In genomic region chr1:98556521-98557158, GRCh38 we compare ENCODE assay signal across 9 cellular contexts.
A peak's percentile ranks its signal among the peaks of the same experiment; 100 is the strongest.
DNase-seq lines count a peak whose midpoint lies in the region; ATAC-seq and TF ChIP-seq lines count a peak whose summit lies in the region.
"Had no signal": no experiment of that assay in that cellular context is flagged by ENCODE, and none has a peak within 500 bp of the region (broad histone marks: within the 10 kb centered on the region; RNA-seq: fewer than 3 reads in every experiment).

No MANE protein-coding gene starts in this region.

- peak; percentile 57; the same call in 1 of the 2 replicates for TF ChIP-seq CTCF in Panc1 (IDR thresholded peaks at IDR 0.05)
- peak; percentile 36 for TF ChIP-seq CTCF in foreskin fibroblast (IDR thresholded peaks at IDR 0.05; ENCODE audit: low read depth, low read length)

- H3K27me3 ChIP-seq in H7 (ENCODE audit: control insufficient read depth, insufficient read depth, low read length) (no peaks in the 10 kb centered on the region; the same call in none of the 2 replicates), Panc1 (ENCODE audit: control insufficient read depth, insufficient read depth, low read length) (no peaks in the 10 kb centered on the region)

- peak; percentile 21 for DNase-seq in AG20443 (ENCODE audit: low spot score)
- DNase-seq in H7 = peak; percentile 6
- DNase-seq in Panc1 (ENCODE audit: low read depth, low spot score) = peak; percentile 2
- DNase-seq in foreskin fibroblast = peak in 1 of 2 donors; percentile 23
- DNase-seq in DMS79 treated with DMSO at 0.1 percent for 48 hours (lab: John Stamatoyannopoulos, UW) = no peak
- no peak for DNase-seq in activated CD8-positive, alpha-beta memory T cell treated with anti-CD3 and anti-CD28 coated beads, Interleukin-2, amount 10 ng/mL, durations not matched to agents 7 days and 5 days
- DNase-seq in NCI-H345 (lab: John Stamatoyannopoulos, UW) = no peak
- no peak for DNase-seq in ecto neural progenitor cell (ENCODE audit: low spot score)

- POLR2A ChIA-PET in Panc1 (lab: Charles Lee) = no interaction called here

- H3K4me1 Mint-ChIP-seq in activated CD8-positive, alpha-beta memory T cell treated with anti-CD3 and anti-CD28 coated beads, Interleukin-2, amount 10 ng/mL, durations not matched to agents 7 days and 5 days = no peaks in the 10 kb centered on the region

- no peak overlapping the region for H3K4me3 Mint-ChIP-seq in activated CD8-positive, alpha-beta memory T cell treated with anti-CD3 and anti-CD28 coated beads, Interleukin-2, amount 10 ng/mL, durations not matched to agents 7 days and 5 days

- no peak overlapping the region for H3K4me3 ChIP-seq in H7 (ENCODE audit: insufficient read depth, low read depth, low read length)
- no peak overlapping the region for H3K4me3 ChIP-seq in Panc1 (ENCODE audit: low read depth in 2 of 2, low read length in 2 of 2)
- H3K4me3 ChIP-seq in foreskin fibroblast (ENCODE audit: low read depth in 1 of 2, low read length in 2 of 2) = no peak overlapping the region
- H3K4me3 ChIP-seq: skin epidermis had no signal

- no peaks in the 10 kb centered on the region for H3K36me3 Mint-ChIP-seq in activated CD8-positive, alpha-beta memory T cell treated with anti-CD3 and anti-CD28 coated beads, Interleukin-2, amount 10 ng/mL, durations not matched to agents 7 days and 5 days

- H3K9me3 Mint-ChIP-seq in activated CD8-positive, alpha-beta memory T cell treated with anti-CD3 and anti-CD28 coated beads, Interleukin-2, amount 10 ng/mL, durations not matched to agents 7 days and 5 days (ENCODE audit: low read depth) = no peaks in the 10 kb centered on the region

- H3K27ac Mint-ChIP-seq in activated CD8-positive, alpha-beta memory T cell treated with anti-CD3 and anti-CD28 coated beads, Interleukin-2, amount 10 ng/mL, durations not matched to agents 7 days and 5 days = no peak overlapping the region

- no peaks in the 10 kb centered on the region for H3K4me1 ChIP-seq in Panc1 (ENCODE audit: control insufficient read depth, insufficient read depth, low read length)

- in situ Hi-C loops in Panc1 (cut with HindIII; ENCODE audit: low pct_unique_long_range_greater_than_20kb, low sequenced_read_pairs) = no loop called here

- no peaks in the 10 kb centered on the region for H3K36me3 ChIP-seq in H7 (replicated peaks; ENCODE audit: control insufficient read depth, insufficient read depth, low read length)
- no peaks in the 10 kb centered on the region for H3K36me3 ChIP-seq in Panc1 (ENCODE audit: control insufficient read depth, insufficient read depth, low read length)

- no peak for ATAC-seq in Panc1
- no peak for ATAC-seq in activated CD8-positive, alpha-beta memory T cell treated with anti-CD3 and anti-CD28 coated beads, Interleukin-2, amount 10 ng/mL, durations not matched to agents 7 days and 5 days

- no peak overlapping the region for H3K27ac ChIP-seq in Panc1 (ENCODE audit: low read length)
- H3K27ac ChIP-seq: skin epidermis had no signal

- intact Hi-C loops in Panc1 (cut with micrococcal nuclease; ENCODE audit: unreplicated experiment) = no loop called here

- CTCF ChIA-PET in Panc1 (lab: Charles Lee) = no interaction called here
- CTCF ChIA-PET in activated CD8-positive, alpha-beta memory T cell treated with anti-CD3 and anti-CD28 coated beads, Interleukin-2, amount 10 ng/mL, durations not matched to agents 7 days and 5 days (lab: Charles Lee) = no interaction called here

- no TSS peak for BruUV-seq in Panc1 (replicated peaks; lab: Mats Ljungman, UMichigan)

- no peaks in the 10 kb centered on the region for H3K9me3 ChIP-seq in Panc1 (ENCODE audit: control insufficient read depth, insufficient read depth, low read depth, low read length)

- no peaks in the 10 kb centered on the region for H3K27me3 Mint-ChIP-seq in activated CD8-positive, alpha-beta memory T cell treated with anti-CD3 and anti-CD28 coated beads, Interleukin-2, amount 10 ng/mL, durations not matched to agents 7 days and 5 days

Comparison
In these comparisons a context has a peak if more than half of its experiments do, and no peak if none do; other contexts are left out.
1. DNase-seq: peak in AG20443 (single experiment), H7 (single experiment) and Panc1 (single experiment); none in DMS79 treated with DMSO at 0.1 percent for 48 hours (single experiment), activated CD8-positive, alpha-beta memory T cell treated with anti-CD3 and anti-CD28 coated beads, Interleukin-2, amount 10 ng/mL, durations not matched to agents 7 days and 5 days (single experiment), NCI-H345 (single experiment) and ecto neural progenitor cell (single experiment).